Comparison of ENCODE assay signal across 8 cellular contexts in genomic region chr18:49460958-49461601, GRCh38. TPM values are rescaled to one million over a fixed set of nuclear protein-coding genes. Genes with fewer than 3 reads are reported as not detected.
DNase-seq lines count a peak whose midpoint lies in the region; ATAC-seq and TF ChIP-seq lines count a peak whose summit lies in the region.

No MANE protein-coding gene starts in this region.

- H3K27me3 Mint-ChIP-seq in activated CD8-positive, alpha-beta memory T cell treated with anti-CD3 and anti-CD28 coated beads, Interleukin-2, amount 10 ng/mL, durations not matched to agents 7 days and 5 days = peaks cover 3% of the 10 kb centered on the region
- peaks cover 5% of the 10 kb centered on the region for H3K27me3 Mint-ChIP-seq in activated CD4-positive, alpha-beta memory T cell treated with anti-CD3 and anti-CD28 coated beads, Interleukin-2, amount 10 ng/mL, durations not matched to agents 7 days and 5 days
- H3K27me3 Mint-ChIP-seq in immature natural killer cell (ENCODE audit: low read depth in 3 of 3) = peaks cover 0 to 3% (median 0%) of the 10 kb centered on the region in 3 donors

- POLR2A ChIA-PET in activated CD4-positive, alpha-beta memory T cell treated with anti-CD3 and anti-CD28 coated beads, Interleukin-2, amount 10 ng/mL, durations not matched to agents 7 days and 5 days (lab: Charles Lee) = interaction anchor here (0.6 to 3.2 kb wide), 5 partner anchors 15 to 120 kb away, joined by 3 to 44 read pairs (median 4); partner anchors contain the start of gene C18orf32

- no peak for TF ChIP-seq POLR2A in suprapubic skin (IDR thresholded peaks at IDR 0.05)

- no peaks in the 10 kb centered on the region for H3K36me3 Mint-ChIP-seq in activated CD8-positive, alpha-beta memory T cell treated with anti-CD3 and anti-CD28 coated beads, Interleukin-2, amount 10 ng/mL, durations not matched to agents 7 days and 5 days
- H3K36me3 Mint-ChIP-seq in activated CD4-positive, alpha-beta memory T cell treated with anti-CD3 and anti-CD28 coated beads, Interleukin-2, amount 10 ng/mL, durations not matched to agents 7 days and 5 days (ENCODE audit: low read depth) = peaks cover under 1% of the 10 kb centered on the region
- H3K36me3 Mint-ChIP-seq in immature natural killer cell = no peaks in the 10 kb centered on the region

- peak overlapping the region; percentile 93 for H3K27ac ChIP-seq in suprapubic skin

- no peaks in the 10 kb centered on the region for H3K9me3 Mint-ChIP-seq in activated CD8-positive, alpha-beta memory T cell treated with anti-CD3 and anti-CD28 coated beads, Interleukin-2, amount 10 ng/mL, durations not matched to agents 7 days and 5 days (ENCODE audit: low read depth)
- no peaks in the 10 kb centered on the region for H3K9me3 Mint-ChIP-seq in activated CD4-positive, alpha-beta memory T cell treated with anti-CD3 and anti-CD28 coated beads, Interleukin-2, amount 10 ng/mL, durations not matched to agents 7 days and 5 days
- no peaks in the 10 kb centered on the region for H3K9me3 Mint-ChIP-seq in immature natural killer cell

- H3K4me1 Mint-ChIP-seq in activated CD8-positive, alpha-beta memory T cell treated with anti-CD3 and anti-CD28 coated beads, Interleukin-2, amount 10 ng/mL, durations not matched to agents 7 days and 5 days = peaks cover 36% of the 10 kb centered on the region
- peaks cover 40% of the 10 kb centered on the region for H3K4me1 Mint-ChIP-seq in activated CD4-positive, alpha-beta memory T cell treated with anti-CD3 and anti-CD28 coated beads, Interleukin-2, amount 10 ng/mL, durations not matched to agents 7 days and 5 days
- peaks cover 33 to 36% of the 10 kb centered on the region in 2 donors for H3K4me1 Mint-ChIP-seq in immature natural killer cell

- 37% methylated on average over 19 of the region's 19 CpGs for WGBS in suprapubic skin

- peak overlapping the region; percentile 100 for H3K4me3 ChIP-seq in suprapubic skin

- no peaks in the 10 kb centered on the region for H3K27me3 ChIP-seq in suprapubic skin

- ATAC-seq in activated CD8-positive, alpha-beta memory T cell treated with anti-CD3 and anti-CD28 coated beads, Interleukin-2, amount 10 ng/mL, durations not matched to agents 7 days and 5 days = no peak
- no peak for ATAC-seq in HG03565 (IDR thresholded peaks at IDR 0.05; ENCODE audit: unreplicated experiment)

- H3K9me3 ChIP-seq in suprapubic skin = no peaks in the 10 kb centered on the region

- peak overlapping the region; percentile 75 for H3K27ac Mint-ChIP-seq in activated CD8-positive, alpha-beta memory T cell treated with anti-CD3 and anti-CD28 coated beads, Interleukin-2, amount 10 ng/mL, durations not matched to agents 7 days and 5 days
- peak overlapping the region; percentile 45 for H3K27ac Mint-ChIP-seq in activated CD4-positive, alpha-beta memory T cell treated with anti-CD3 and anti-CD28 coated beads, Interleukin-2, amount 10 ng/mL, durations not matched to agents 7 days and 5 days
- H3K27ac Mint-ChIP-seq in immature natural killer cell = peak overlapping the region; percentile 74 to 93 (median 81)

- peak overlapping the region; percentile 74 for H3K4me3 Mint-ChIP-seq in activated CD8-positive, alpha-beta memory T cell treated with anti-CD3 and anti-CD28 coated beads, Interleukin-2, amount 10 ng/mL, durations not matched to agents 7 days and 5 days
- peak overlapping the region; percentile 82 for H3K4me3 Mint-ChIP-seq in activated CD4-positive, alpha-beta memory T cell treated with anti-CD3 and anti-CD28 coated beads, Interleukin-2, amount 10 ng/mL, durations not matched to agents 7 days and 5 days
- H3K4me3 Mint-ChIP-seq in immature natural killer cell = peak overlapping the region; percentile 83 to 91 (median 90)

- DNase-seq in activated CD8-positive, alpha-beta memory T cell treated with anti-CD3 and anti-CD28 coated beads, Interleukin-2, amount 10 ng/mL, durations not matched to agents 7 days and 5 days = no peak
- no peak for DNase-seq in activated CD8-positive, alpha-beta memory T cell treated with anti-CD3 and anti-CD28 coated beads, Interleukin-2, amount 50 U/mL, for 4 hours
- DNase-seq in activated CD4-positive, alpha-beta memory T cell treated with anti-CD3 and anti-CD28 coated beads, Interleukin-2, amount 10 ng/mL, durations not matched to agents 7 days and 5 days = no peak
- DNase-seq in immature natural killer cell = no peak
- no peak for DNase-seq in suprapubic skin (ENCODE audit: low spot score in 2 of 2)
- DNase-seq in iPS-NIHi11 (ENCODE audit: low spot score) = no peak
- DNase-seq in amniotic stem cell (lab: John Stamatoyannopoulos, UW) = no peak

- no peak for TF ChIP-seq CTCF in suprapubic skin (IDR thresholded peaks at IDR 0.05)

- CTCF ChIA-PET in activated CD8-positive, alpha-beta memory T cell treated with anti-CD3 and anti-CD28 coated beads, Interleukin-2, amount 10 ng/mL, durations not matched to agents 7 days and 5 days (lab: Charles Lee) = interaction anchor here (0.6 to 1.7 kb wide), 3 partner anchors 8 to 14 kb away, joined by 3 to 4 read pairs (median 4); no protein-coding TSS in a partner anchor
- CTCF ChIA-PET in activated CD4-positive, alpha-beta memory T cell treated with anti-CD3 and anti-CD28 coated beads, Interleukin-2, amount 10 ng/mL, durations not matched to agents 7 days and 5 days (lab: Charles Lee) = interaction anchor here (0.7 to 1.4 kb wide), 4 partner anchors 17 to 35 kb away, joined by 3 to 4 read pairs (median 4); partner anchors contain the start of gene C18orf32

- peaks cover 24% of the 10 kb centered on the region for H3K4me1 ChIP-seq in suprapubic skin

- no peaks in the 10 kb centered on the region for H3K36me3 ChIP-seq in suprapubic skin

- no peak for TF ChIP-seq EP300 in suprapubic skin (IDR thresholded peaks at IDR 0.05)

RNA-seq across cellular contexts. Expression of gene DYM, which starts 0.6 kb away (rescaled TPM):
- 10 to 100 TPM; 65.8 to 78.3 TPM for total RNA-seq in activated CD8-positive, alpha-beta memory T cell treated with anti-CD3 and anti-CD28 coated beads, Interleukin-2, amount 10 ng/mL, durations not matched to agents 7 days and 5 days
- total RNA-seq in activated CD4-positive, alpha-beta memory T cell treated with anti-CD3 and anti-CD28 coated beads, Interleukin-2, amount 10 ng/mL, durations not matched to agents 7 days and 5 days = 10 to 100 TPM; 57.2 to 59.1 TPM
- polyA plus RNA-seq in immature natural killer cell = 10 to 100 TPM; 29.6 to 51.1 (median 31.2) TPM
- total RNA-seq in suprapubic skin = 100 to 1,000 TPM in 1 of 4 donors, 10 to 100 TPM in 3; 59.3 to 104 (median 85.8) TPM

RNA-seq across cellular contexts. Expression of gene C18orf32, which starts 26.0 kb away (rescaled TPM):
- total RNA-seq in activated CD8-positive, alpha-beta memory T cell treated with anti-CD3 and anti-CD28 coated beads, Interleukin-2, amount 10 ng/mL, durations not matched to agents 7 days and 5 days = 10 to 100 TPM; 15.2 to 22.3 TPM
- 10 to 100 TPM; 31.7 to 33.7 TPM for total RNA-seq in activated CD4-positive, alpha-beta memory T cell treated with anti-CD3 and anti-CD28 coated beads, Interleukin-2, amount 10 ng/mL, durations not matched to agents 7 days and 5 days
- 100 to 1,000 TPM; 106 to 170 (median 122) TPM for polyA plus RNA-seq in immature natural killer cell
- total RNA-seq in suprapubic skin = 10 to 100 TPM; 17.4 to 36.4 (median 24.2) TPM

RNA-seq across cellular contexts. Expression of gene RPL17, which starts 31.2 kb away (rescaled TPM):
- 1,000 to 10,000 TPM; 1,233 to 1,399 TPM for total RNA-seq in activated CD8-positive, alpha-beta memory T cell treated with anti-CD3 and anti-CD28 coated beads, Interleukin-2, amount 10 ng/mL, durations not matched to agents 7 days and 5 days
- 1,000 to 10,000 TPM; 1,460 to 1,462 TPM for total RNA-seq in activated CD4-positive, alpha-beta memory T cell treated with anti-CD3 and anti-CD28 coated beads, Interleukin-2, amount 10 ng/mL, durations not matched to agents 7 days and 5 days
- polyA plus RNA-seq in immature natural killer cell = 1,000 to 10,000 TPM in 1 of 3 donors, 100 to 1,000 TPM in 2; 713 to 1,228 (median 972) TPM
- total RNA-seq in suprapubic skin = 1,000 to 10,000 TPM; 1,171 to 2,028 (median 1,826) TPM
